Comparison of ENCODE assay signal across 35 cellular contexts in the genomic region with DNA sequence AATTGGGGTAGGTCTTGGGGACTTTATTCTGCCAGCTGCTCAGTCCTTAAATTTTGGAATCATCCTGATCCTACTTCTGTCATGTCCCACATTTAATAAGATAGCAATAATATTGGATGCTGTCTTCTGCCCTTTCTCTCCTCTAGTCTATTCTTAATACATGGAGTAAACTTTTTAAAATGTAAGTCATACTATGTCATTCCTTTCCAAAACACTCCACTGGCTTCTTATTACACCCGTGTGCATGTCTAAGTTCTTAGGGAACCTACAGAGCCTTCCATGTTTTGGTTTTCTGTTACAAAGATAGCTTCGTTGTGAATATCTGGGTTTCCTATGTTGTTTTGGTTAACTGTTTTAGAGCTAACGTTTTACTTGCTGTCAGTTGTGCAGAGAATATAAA.
"Had no signal": no experiment of that assay in that cellular context is flagged by ENCODE, and none has a peak within 500 bp of the region (broad histone marks: within the 10 kb centered on the region; RNA-seq: fewer than 3 reads in every experiment).

No MANE protein-coding gene starts in this region.

- H3K9me3 Mint-ChIP-seq: activated B cell treated with CpG ODN at 0.5 μM for 24 hours; activated T-cell treated with anti-CD3 and anti-CD28 coated beads, Interleukin-2, amount 50 U/mL, for 72 hours had no signal

- H3K27me3 Mint-ChIP-seq: activated B cell treated with CpG ODN at 0.5 μM for 24 hours; activated CD4-positive, alpha-beta memory T cell treated with anti-CD3 and anti-CD28 coated beads for 36 hours; activated CD4-positive, alpha-beta T cell treated with anti-CD3 and anti-CD28 coated beads, Interleukin-2, amount 10 ng/mL, durations not matched to agents 24 days and 14 days; activated CD8-positive, alpha-beta T cell treated with anti-CD3 and anti-CD28 coated beads for 36 hours; activated naive CD8-positive, alpha-beta T cell treated with anti-CD3 and anti-CD28 coated beads for 36 hours; activated T-helper 17 cell treated with anti-CD3 and anti-CD28 coated beads, Interleukin-2, amount 50 U/mL, for 72 hours had no signal

- H3K27ac Mint-ChIP-seq: activated B cell treated with CpG ODN at 0.5 μM for 24 hours; activated CD4-positive, alpha-beta memory T cell treated with anti-CD3 and anti-CD28 coated beads for 36 hours; activated CD4-positive, alpha-beta T cell treated with anti-CD3 and anti-CD28 coated beads, Interleukin-2, amount 10 ng/mL, durations not matched to agents 24 days and 14 days; activated CD8-positive, alpha-beta T cell treated with anti-CD3 and anti-CD28 coated beads for 36 hours; activated naive CD4-positive, alpha-beta T cell treated with anti-CD3 and anti-CD28 coated beads for 36 hours; activated naive CD4-positive, alpha-beta T cell treated with anti-CD3 and anti-CD28 coated beads, Interleukin-2, amount 50 U/mL, for 72 hours; activated naive CD8-positive, alpha-beta T cell treated with anti-CD3 and anti-CD28 coated beads for 36 hours; activated T-cell treated with anti-CD3 and anti-CD28 coated beads, Interleukin-2, amount 50 U/mL, for 72 hours; activated T-helper 1 cell treated with anti-CD3 and anti-CD28 coated beads, Interleukin-12 subunit alpha, Interleukin-12 subunit beta, Interleukin-2, Interleukin-4 antibody, amounts not matched to agents 30 ng/mL and 10 ng/mL and 1 ng/mL, durations not matched to agents 14 hours and 24 hours and 36 hours; activated T-helper 17 cell treated with anti-CD3 and anti-CD28 coated beads, Interleukin-2, amount 50 U/mL, for 72 hours; T-helper 1 cell treated with Interleukin-12 subunit alpha and Interleukin-12 subunit beta and Interleukin-4 antibody, amounts not matched to agents 30 μg/mL and 1 μg/mL, for 36 hours; T-helper 2 cell treated with Interferon-gamma antibody and Interleukin-4, amounts not matched to agents 5 μg/mL and 100 μg/mL, for 36 hours had no signal

- H3K27ac ChIP-seq: adrenal gland, body of pancreas, brain microvascular endothelial cell, breast epithelium, VCaP had no signal

- H3K4me1 ChIP-seq: breast epithelium had no signal

- H3K4me3 ChIP-seq: adrenal gland, body of pancreas, breast epithelium had no signal

- H3K36me3 ChIP-seq: adrenal gland, brain microvascular endothelial cell, breast epithelium had no signal

- H3K4me3 Mint-ChIP-seq: activated B cell treated with CpG ODN at 0.5 μM for 24 hours; activated CD4-positive, alpha-beta memory T cell treated with anti-CD3 and anti-CD28 coated beads for 36 hours; activated CD4-positive, alpha-beta T cell treated with anti-CD3 and anti-CD28 coated beads, Interleukin-2, amount 10 ng/mL, durations not matched to agents 24 days and 14 days; activated CD8-positive, alpha-beta T cell treated with anti-CD3 and anti-CD28 coated beads for 36 hours; activated naive CD4-positive, alpha-beta T cell treated with anti-CD3 and anti-CD28 coated beads for 36 hours; activated naive CD8-positive, alpha-beta T cell treated with anti-CD3 and anti-CD28 coated beads for 36 hours; activated T-cell treated with anti-CD3 and anti-CD28 coated beads, Interleukin-2, amount 50 U/mL, for 4 hours; activated T-cell treated with anti-CD3 and anti-CD28 coated beads, Interleukin-2, amount 50 U/mL, for 72 hours; activated T-helper 1 cell treated with anti-CD3 and anti-CD28 coated beads, Interleukin-12 subunit alpha, Interleukin-12 subunit beta, Interleukin-2, Interleukin-4 antibody, amounts not matched to agents 30 ng/mL and 10 ng/mL and 1 ng/mL, durations not matched to agents 14 hours and 24 hours and 36 hours; activated T-helper 17 cell treated with anti-CD3 and anti-CD28 coated beads, Interleukin-2, amount 50 U/mL, for 72 hours; T-helper 1 cell treated with Interleukin-12 subunit alpha and Interleukin-12 subunit beta and Interleukin-4 antibody, amounts not matched to agents 30 μg/mL and 1 μg/mL, for 36 hours; T-helper 2 cell treated with Interferon-gamma antibody and Interleukin-4, amounts not matched to agents 5 μg/mL and 100 μg/mL, for 36 hours had no signal

- DNase-seq: activated B cell treated with CpG ODN at 0.5 μM for 24 hours; activated CD4-positive, alpha-beta memory T cell treated with anti-CD3 and anti-CD28 coated beads for 36 hours; activated CD4-positive, alpha-beta T cell treated with anti-CD3 and anti-CD28 coated beads for 4 hours; activated CD4-positive, alpha-beta T cell treated with anti-CD3 and anti-CD28 coated beads, Interleukin-2, amount 10 ng/mL, durations not matched to agents 24 days and 14 days; activated CD4-positive, alpha-beta T cell treated with anti-CD3 and anti-CD28 coated beads, Interleukin-2, amount 50 U/mL, for 1 hour; activated CD4-positive, alpha-beta T cell treated with anti-CD3 and anti-CD28 coated beads, Interleukin-2, amount 50 U/mL, for 4 hours; activated CD4-positive, CD25-positive, alpha-beta regulatory T cell treated with anti-CD3 and anti-CD28 coated beads, Interleukin-2, amount 50 U/mL, for 72 hours; activated CD8-positive, alpha-beta memory T cell treated with anti-CD3 and anti-CD28 coated beads, Interleukin-2, amount 50 U/mL, for 4 hours; activated CD8-positive, alpha-beta T cell treated with anti-CD3 and anti-CD28 coated beads for 36 hours; activated effector memory CD4-positive, alpha-beta T cell treated with anti-CD3 and anti-CD28 coated beads, Interleukin-2, amount 50 U/mL, for 16 hours; activated gamma-delta T cell treated with Interleukin-2 at 50 U/mL for 16 hours; activated naive CD4-positive, alpha-beta T cell; activated naive CD4-positive, alpha-beta T cell treated with anti-CD3 and anti-CD28 coated beads for 36 hours; activated naive CD4-positive, alpha-beta T cell treated with anti-CD3 and anti-CD28 coated beads, Interleukin-2, amount 50 U/mL, for 16 hours; activated naive CD8-positive, alpha-beta T cell treated with anti-CD3 and anti-CD28 coated beads for 36 hours; activated T-cell treated with anti-CD3 and anti-CD28 coated beads for 4 hours; activated T-cell treated with anti-CD3 and anti-CD28 coated beads, Interleukin-2, amount 50 U/mL, for 1 hour; activated T-cell treated with anti-CD3 and anti-CD28 coated beads, Interleukin-2, amount 50 U/mL, for 4 hours; activated T-cell treated with anti-CD3 and anti-CD28 coated beads, Interleukin-2, amount 50 U/mL, for 72 hours; adrenal gland; amniotic stem cell; aorta; body of pancreas; brain microvascular endothelial cell; central memory CD4-positive, alpha-beta T cell; T-helper 1 cell; T-helper 2 cell; T-helper 9 cell had no signal

- H3K27me3 ChIP-seq: adrenal gland, body of pancreas, brain microvascular endothelial cell, breast epithelium had no signal

- ATAC-seq: activated CD8-positive, alpha-beta T cell treated with anti-CD3 and anti-CD28 coated beads for 36 hours; activated naive CD4-positive, alpha-beta T cell treated with anti-CD3 and anti-CD28 coated beads, Interleukin-2, amount 50 U/mL, for 72 hours; activated T-cell treated with anti-CD3 and anti-CD28 coated beads, Interleukin-2, amount 50 U/mL, for 4 hours; activated T-cell treated with anti-CD3 and anti-CD28 coated beads, Interleukin-2, amount 50 U/mL, for 72 hours; activated T-helper 17 cell treated with anti-CD3 and anti-CD28 coated beads, Interleukin-2, amount 50 U/mL, for 72 hours; body of pancreas had no signal

- H3K9me3 ChIP-seq: adrenal gland, body of pancreas, breast epithelium had no signal
